1 cellular context compared by ENCODE assay signal in genomic region chr10:125627646-125628045, GRCh38.
TF ChIP-seq lines count a peak whose summit lies in the region.

No MANE protein-coding gene starts in this region.

TF ChIP-seq in SK-N-SH, 30 proteins besides CTCF, POLR2A, EP300 and RAD21 (continued from another document):
- TF ChIP-seq ZBTB33 (IDR thresholded peaks at IDR 0.05; ENCODE audit: borderline replicate concordance, low read depth) (no peak), SIN3A (IDR thresholded peaks at IDR 0.05; ENCODE audit: borderline replicate concordance, low read depth, low read length) (no peak), POLR2AphosphoS5 (IDR thresholded peaks at IDR 0.05; ENCODE audit: low read depth, low read length) (no peak), GABPA (IDR thresholded peaks at IDR 0.05; ENCODE audit: low read depth) (no peak), MEF2A (IDR thresholded peaks at IDR 0.05; ENCODE audit: borderline replicate concordance, low read depth) (no peak), JUND (IDR thresholded peaks at IDR 0.05) (no peak), GATA2 (CRISPR knock-in tag; IDR thresholded peaks at IDR 0.05) (no peak), ELF1 (IDR thresholded peaks at IDR 0.05) (no peak), IRF3 (IDR thresholded peaks at IDR 0.05; ENCODE audit: low read depth, low read length) (no peak), TEAD4 (IDR thresholded peaks at IDR 0.05; ENCODE audit: borderline replicate concordance, insufficient read depth) (no peak), TCF12 (IDR thresholded peaks at IDR 0.05) (no peak), YY1 (IDR thresholded peaks at IDR 0.05; ENCODE audit: low read depth) (no peak), EZH2phosphoT487 (IDR thresholded peaks at IDR 0.05; ENCODE audit: borderline replicate concordance, low read depth) (no peak), FOXJ3 (CRISPR knock-in tag; IDR thresholded peaks at IDR 0.05) (no peak), NRF1 (IDR thresholded peaks at IDR 0.05; ENCODE audit: low read depth, low read length) (no peak), MAX (IDR thresholded peaks at IDR 0.05; ENCODE audit: low read depth) (no peak)
